In genomic region chr1:47469910-47470309, GRCh38 we compare ENCODE assay signal across 1 cellular context.
TF ChIP-seq lines count a peak whose summit lies in the region.

No MANE protein-coding gene starts in this region.

TF ChIP-seq in IMR-90, 13 proteins besides CTCF, POLR2A, EP300 and RAD21 (continued from another document):
- no peak for TF ChIP-seq RFX5 (IDR thresholded peaks at IDR 0.05; ENCODE audit: low read depth, low read length)
- TF ChIP-seq, protein P1, sequence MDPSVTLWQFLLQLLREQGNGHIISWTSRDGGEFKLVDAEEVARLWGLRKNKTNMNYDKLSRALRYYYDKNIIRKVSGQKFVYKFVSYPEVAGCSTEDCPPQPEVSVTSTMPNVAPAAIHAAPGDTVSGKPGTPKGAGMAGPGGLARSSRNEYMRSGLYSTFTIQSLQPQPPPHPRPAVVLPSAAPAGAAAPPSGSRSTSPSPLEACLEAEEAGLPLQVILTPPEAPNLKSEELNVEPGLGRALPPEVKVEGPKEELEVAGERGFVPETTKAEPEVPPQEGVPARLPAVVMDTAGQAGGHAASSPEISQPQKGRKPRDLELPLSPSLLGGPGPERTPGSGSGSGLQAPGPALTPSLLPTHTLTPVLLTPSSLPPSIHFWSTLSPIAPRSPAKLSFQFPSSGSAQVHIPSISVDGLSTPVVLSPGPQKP (IDR thresholded peaks at IDR 0.05; ENCODE audit: borderline replicate concordance, low read depth, low read length): no peak
- no peak for TF ChIP-seq CHD1 (IDR thresholded peaks at IDR 0.05; ENCODE audit: low read depth, low read length)
- no peak for TF ChIP-seq USF2 (IDR thresholded peaks at IDR 0.05; ENCODE audit: low read depth, low read length)
- TF ChIP-seq NFE2L2 (IDR thresholded peaks at IDR 0.05; ENCODE audit: low read depth, low read length): no peak
